ENCODE assay signal across 21 cellular contexts in genomic region chrX:130155564-130155963, GRCh38.
"Had no signal": no experiment of that assay in that cellular context is flagged by ENCODE, and none has a peak within 500 bp of the region (broad histone marks: within the 10 kb centered on the region; RNA-seq: fewer than 3 reads in every experiment).

No MANE protein-coding gene starts in this region.

- H3K36me3 ChIP-seq: gastroesophageal sphincter, tibial artery, uterus had no signal

- FAIRE-seq: kidney had no signal

- ATAC-seq: esophagus mucosa; gastroesophageal sphincter; stimulated activated effector memory CD8-positive, alpha-beta T cell treated with anti-CD3 and anti-CD28 coated beads, Interleukin-12 subunit alpha, Interleukin-12 subunit beta, amount 100 ng/mL, for 72 hours had no signal

- H3K9me3 ChIP-seq: gastroesophageal sphincter, psoas muscle, tibial artery, upper lobe of left lung, uterus had no signal

- DNase-seq: dorsolateral prefrontal cortex; effector CD8-positive, alpha-beta T cell; foreskin fibroblast; kidney; left cardiac atrium; mesendoderm; naive B cell; nephron progenitor cell; psoas muscle; right cardiac atrium; stimulated activated CD4-positive, alpha-beta T cell treated with anti-CD3 and anti-CD28 coated beads, Interleukin-4, amount 100 ng/mL, for 1 hour; stimulated activated CD8-positive, alpha-beta memory T cell treated with anti-CD3 and anti-CD28 coated beads, Interleukin-4, amount 100 ng/mL, for 48 hours; tibial artery; upper lobe of left lung; uterus had no signal

- H3K27ac ChIP-seq: coronary artery, dorsolateral prefrontal cortex, gastroesophageal sphincter, hepatocyte, psoas muscle, tibial artery, upper lobe of left lung, uterus had no signal

- H3K4me3 ChIP-seq: coronary artery, dorsolateral prefrontal cortex, gastroesophageal sphincter, hepatocyte, psoas muscle, smooth muscle cell, tibial artery, upper lobe of left lung, uterus had no signal

- H3K27me3 ChIP-seq: gastroesophageal sphincter, hepatocyte, tibial artery, upper lobe of left lung, uterus had no signal

- H3K4me2 ChIP-seq: hepatocyte, smooth muscle cell had no signal

- H3K4me1 ChIP-seq: gastroesophageal sphincter, psoas muscle, tibial artery, upper lobe of left lung, uterus had no signal

- H2AFZ ChIP-seq: hepatocyte had no signal
